9 cellular contexts compared by ENCODE assay signal in genomic region chr11:123166095-123166559, GRCh38. TPM values are rescaled to one million over a fixed set of nuclear protein-coding genes. Genes with fewer than 3 reads are reported as not detected.
DNase-seq lines count a peak whose midpoint lies in the region; ATAC-seq and TF ChIP-seq lines count a peak whose summit lies in the region.
"Had no signal": no experiment of that assay in that cellular context is flagged by ENCODE, and none has a peak within 500 bp of the region (broad histone marks: within the 10 kb centered on the region; RNA-seq: fewer than 3 reads in every experiment).

No MANE protein-coding gene starts in this region.

- CTCF ChIA-PET in GM10248 (lab: Yijun Ruan, JAX) = interaction anchor here (0.9 to 5.6 kb wide), 10 partner anchors 9 to 95 kb away, joined by 3 to 33 read pairs (median 4); no protein-coding TSS in a partner anchor

- POLR2A ChIA-PET in GM10248 (lab: Yijun Ruan, JAX) = no interaction called here

- ATAC-seq in GM21723 (IDR thresholded peaks at IDR 0.05; ENCODE audit: unreplicated experiment) = no peak
- ATAC-seq: T-cell had no signal

- DNase-seq in GM10248 (ENCODE audit: extremely low spot score) = no peak
- DNase-seq in M059J (ENCODE audit: low read depth) = peak; percentile 45
- peak; percentile 95 for DNase-seq in choroid plexus epithelial cell (ENCODE audit: low read depth)
- peak; percentile 67 for DNase-seq in mucosa of gallbladder (ENCODE audit: low spot score)
- DNase-seq in HK-2 (ENCODE audit: unreplicated experiment) = no peak
- DNase-seq in central memory CD4-positive, alpha-beta T cell = no peak
- DNase-seq in SW 1271 (lab: John Stamatoyannopoulos, UW) = no peak

- peak; percentile 56 for TF ChIP-seq CTCF in GM10248 (IDR thresholded peaks at IDR 0.05; ENCODE audit: control extremely low read depth, extremely low read depth, low read depth, missing control alignments)
- TF ChIP-seq CTCF in choroid plexus epithelial cell (conservative IDR thresholded peaks at IDR 0.05; ENCODE audit: low read depth, low read length) = peak; percentile 89

- no peak overlapping the region for H3K4me3 ChIP-seq in choroid plexus epithelial cell (ENCODE audit: low read depth, low read length)

RNA-seq across cellular contexts. Expression of gene CLMP, which starts 28.9 kb away (rescaled TPM):
- 27.6 and 31.8 TPM in 2 replicates for total RNA-seq in M059J (2014; rRNA removed; shearing (Covaris generic))
- 53.9 TPM for total RNA-seq in mucosa of gallbladder

Comparison
In these comparisons a context has a peak if more than half of its experiments do, and no peak if none do; other contexts are left out.
1. DNase-seq: peak in M059J (single experiment), choroid plexus epithelial cell (single experiment) and mucosa of gallbladder (single experiment); none in GM10248 (single experiment), HK-2 (single experiment), central memory CD4-positive, alpha-beta T cell (single experiment) and SW 1271 (0 of 2).